Comparison of ENCODE assay signal across 13 cellular contexts in genomic region chr3:148999806-149000205, GRCh38. TPM values are rescaled to one million over a fixed set of nuclear protein-coding genes. Genes with fewer than 3 reads are reported as not detected.
DNase-seq lines count a peak whose midpoint lies in the region; ATAC-seq lines count a peak whose summit lies in the region.
"Had no signal": no experiment of that assay in that cellular context is flagged by ENCODE, and none has a peak within 500 bp of the region (broad histone marks: within the 10 kb centered on the region; RNA-seq: fewer than 3 reads in every experiment).

No MANE protein-coding gene starts in this region.

- H3K4me3 ChIP-seq in MG63 = no peak overlapping the region
- H3K4me3 ChIP-seq: tibial nerve had no signal

- H3K9me3 Mint-ChIP-seq in activated naive CD8-positive, alpha-beta T cell treated with anti-CD3 and anti-CD28 coated beads, Interleukin-2, amount 10 ng/mL, durations not matched to agents 7 days and 5 days = no peaks in the 10 kb centered on the region
- no peaks in the 10 kb centered on the region for H3K9me3 Mint-ChIP-seq in activated naive CD8-positive, alpha-beta T cell treated with anti-CD3 and anti-CD28 coated beads for 36 hours

- H3K4me1 Mint-ChIP-seq in activated naive CD8-positive, alpha-beta T cell treated with anti-CD3 and anti-CD28 coated beads, Interleukin-2, amount 10 ng/mL, durations not matched to agents 7 days and 5 days = peaks cover 35% of the 10 kb centered on the region
- H3K4me1 Mint-ChIP-seq in activated naive CD8-positive, alpha-beta T cell treated with anti-CD3 and anti-CD28 coated beads for 36 hours = peaks cover 27% of the 10 kb centered on the region

- ATAC-seq in activated naive CD8-positive, alpha-beta T cell treated with anti-CD3 and anti-CD28 coated beads, Interleukin-2, amount 10 ng/mL, durations not matched to agents 7 days and 5 days (ENCODE audit: low read depth) = no peak
- ATAC-seq in HG03521 (IDR thresholded peaks at IDR 0.05; ENCODE audit: unreplicated experiment) (peak; percentile 37), Right ventricle myocardium superior (ENCODE audit: poor library complexity) (peak; percentile 71)
- ATAC-seq: sciatic nerve had no signal

- peak overlapping the region; percentile 15 for H3K4me3 Mint-ChIP-seq in activated naive CD8-positive, alpha-beta T cell treated with anti-CD3 and anti-CD28 coated beads, Interleukin-2, amount 10 ng/mL, durations not matched to agents 7 days and 5 days
- H3K4me3 Mint-ChIP-seq in activated naive CD8-positive, alpha-beta T cell treated with anti-CD3 and anti-CD28 coated beads for 36 hours = no peak overlapping the region

- H3K36me3 ChIP-seq in MG63 = peaks cover 44% of the 10 kb centered on the region

- peaks cover 51% of the 10 kb centered on the region for H3K36me3 Mint-ChIP-seq in activated naive CD8-positive, alpha-beta T cell treated with anti-CD3 and anti-CD28 coated beads, Interleukin-2, amount 10 ng/mL, durations not matched to agents 7 days and 5 days
- H3K36me3 Mint-ChIP-seq in activated naive CD8-positive, alpha-beta T cell treated with anti-CD3 and anti-CD28 coated beads for 36 hours = peaks cover 23% of the 10 kb centered on the region

- H3K27me3 Mint-ChIP-seq in activated naive CD8-positive, alpha-beta T cell treated with anti-CD3 and anti-CD28 coated beads, Interleukin-2, amount 10 ng/mL, durations not matched to agents 7 days and 5 days = no peaks in the 10 kb centered on the region
- H3K27me3 Mint-ChIP-seq in activated naive CD8-positive, alpha-beta T cell treated with anti-CD3 and anti-CD28 coated beads for 36 hours = no peaks in the 10 kb centered on the region

- H3K27me3 ChIP-seq in MG63 = no peaks in the 10 kb centered on the region
- H3K27me3 ChIP-seq: tibial nerve had no signal

- no peaks in the 10 kb centered on the region for H3K9me3 ChIP-seq in MG63
- H3K9me3 ChIP-seq: tibial nerve had no signal

- POLR2A ChIA-PET in activated naive CD8-positive, alpha-beta T cell treated with anti-CD3 and anti-CD28 coated beads, Interleukin-2, amount 10 ng/mL, durations not matched to agents 7 days and 5 days (lab: Charles Lee) = interaction anchor here (0.9 to 3.1 kb wide), 6 partner anchors 8 to 130 kb away, joined by 3 to 13 read pairs (median 7); partner anchors contain the start of genes GYG1 and HPS3

- intact Hi-C loops in Right ventricle myocardium superior (cut with DNase I) = no loop called here

- peak overlapping the region; percentile 42 for H3K27ac Mint-ChIP-seq in activated naive CD8-positive, alpha-beta T cell treated with anti-CD3 and anti-CD28 coated beads, Interleukin-2, amount 10 ng/mL, durations not matched to agents 7 days and 5 days
- no peak overlapping the region for H3K27ac Mint-ChIP-seq in activated naive CD8-positive, alpha-beta T cell treated with anti-CD3 and anti-CD28 coated beads for 36 hours

- no peak for DNase-seq in activated naive CD8-positive, alpha-beta T cell treated with anti-CD3 and anti-CD28 coated beads, Interleukin-2, amount 10 ng/mL, durations not matched to agents 7 days and 5 days
- DNase-seq in activated naive CD8-positive, alpha-beta T cell treated with anti-CD3 and anti-CD28 coated beads for 36 hours = no peak
- no peak for DNase-seq in Right ventricle myocardium superior
- DNase-seq in medulla oblongata (ENCODE audit: extremely low spot score) = no peak
- no peak for DNase-seq in MG63
- no peak for DNase-seq in NCI-H345 (lab: John Stamatoyannopoulos, UW)
- DNase-seq in epidermal melanocyte (ENCODE audit: insufficient read length, low spot score) = no peak
- DNase-seq: activated T-cell treated with anti-CD3 and anti-CD28 coated beads for 4 hours, Karpas-422, NCI-H2171 treated with DMSO at 0.1 percent for 48 hours had no signal

RNA-seq across cellular contexts. Expression of gene GYG1, which starts 8.5 kb away (rescaled TPM):
- total RNA-seq in activated naive CD8-positive, alpha-beta T cell treated with anti-CD3 and anti-CD28 coated beads, Interleukin-2, amount 10 ng/mL, durations not matched to agents 7 days and 5 days = 10 to 100 TPM; 48.6 to 49.3 TPM
- 10 to 100 TPM; 20.2 to 20.6 TPM for total RNA-seq in activated naive CD8-positive, alpha-beta T cell treated with anti-CD3 and anti-CD28 coated beads for 36 hours
- 171 TPM for total RNA-seq in Right ventricle myocardium superior
- 76.3 and 96.1 TPM in 2 replicates for total RNA-seq in MG63 (2014; rRNA removed; shearing (Covaris generic); ENCODE audit: low replicate concordance)
